ENCODE assay signal across 17 cellular contexts in the genomic region with DNA sequence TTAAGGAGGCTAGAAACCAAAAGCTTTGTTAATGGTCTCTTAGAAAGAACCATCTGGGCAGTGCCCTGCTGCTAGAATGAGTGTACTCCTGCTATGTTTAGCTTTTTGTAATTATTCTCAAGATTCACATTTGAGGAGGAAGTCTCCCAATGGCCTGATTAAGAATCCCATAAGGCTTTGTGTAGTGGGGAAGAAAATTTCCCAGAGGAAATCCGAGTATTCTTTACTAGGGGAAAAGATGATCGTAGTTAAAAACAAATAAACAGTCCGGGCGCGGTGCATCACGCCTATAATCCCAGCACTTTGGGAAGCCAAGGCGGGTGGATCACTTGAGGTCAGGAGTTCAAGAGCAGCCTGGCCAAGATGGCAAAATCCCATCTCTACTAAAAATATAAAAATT.
DNase-seq lines count a peak whose midpoint lies in the region; ATAC-seq, FAIRE-seq and TF ChIP-seq lines count a peak whose summit lies in the region.
"Had no signal": no experiment of that assay in that cellular context is flagged by ENCODE, and none has a peak within 500 bp of the region (broad histone marks: within the 10 kb centered on the region; RNA-seq: fewer than 3 reads in every experiment).

No MANE protein-coding gene starts in this region.

- FAIRE-seq in H54 (lab: Jason Lieb, UNC) = peak; percentile 6
- FAIRE-seq: GM12878, GM18507, HepG2 had no signal

- intact Hi-C loops in heart right ventricle (cut with DNase I) (no loop called here), cardiac septum (cut with DNase I) (no loop called here)

- ATAC-seq in heart right ventricle = peak in 5 of 8 donors; percentile 27 to 72 (median 66)
- ATAC-seq: GM12878, GM23338, HepG2 had no signal

- no peak overlapping the region for H3K4me3 ChIP-seq in heart right ventricle
- H3K4me3 ChIP-seq: BLaER1 treated with 17β-estradiol and CSF1 and Interleukin-3, amounts not matched to agents 10 nM and 100 nM; GM12878; GM23338 had no signal

- WGBS in heart right ventricle, 2 donors = 52 to 73% methylated on average over 7 of the region's 7 CpGs

- H3K36me3 ChIP-seq in heart right ventricle = peaks cover 0 to 42% (median 4%) of the 10 kb centered on the region in 9 donors

- no peaks in the 10 kb centered on the region for H3K27me3 ChIP-seq in heart right ventricle
- H3K27me3 ChIP-seq: BLaER1 treated with 17β-estradiol and CSF1 and Interleukin-3, amounts not matched to agents 10 nM and 100 nM had no signal

- H3K9me3 ChIP-seq in heart right ventricle = no peaks in the 10 kb centered on the region

- no peak for TF ChIP-seq POLR2A in H54 (IDR thresholded peaks at IDR 0.05; ENCODE audit: low read depth, low read length)

- H3K4me1 ChIP-seq in heart right ventricle = peaks cover 0 to 20% (median 6%) of the 10 kb centered on the region in 9 donors
- H3K4me1 ChIP-seq: BLaER1 treated with 17β-estradiol and CSF1 and Interleukin-3, amounts not matched to agents 10 nM and 100 nM had no signal

- peak overlapping the region in 5 of 10 donors; percentile 0 to 38 (median 18) for H3K27ac ChIP-seq in heart right ventricle
- H3K27ac ChIP-seq: BLaER1 treated with 17β-estradiol and CSF1 and Interleukin-3, amounts not matched to agents 10 nM and 100 nM had no signal

- TF ChIP-seq CTCF in heart right ventricle (IDR thresholded peaks at IDR 0.05) (no peak), GM10266 (IDR thresholded peaks at IDR 0.05; ENCODE audit: control insufficient read depth, insufficient read depth, low read depth, missing control alignments) (no peak)

- no peak for DNase-seq in heart right ventricle
- DNase-seq in cardiac septum (ENCODE audit: low spot score) = no peak
- DNase-seq in H54 (ENCODE audit: insufficient read length, low spot score) = no peak
- DNase-seq in dermis blood vessel endothelial cell = peak; percentile 71
- peak; percentile 3 for DNase-seq in glomerular endothelial cell (ENCODE audit: extremely low read depth, low read depth, low spot score)
- DNase-seq in GM10266 (ENCODE audit: extremely low spot score) = no peak
- DNase-seq in 8988T = no peak
- DNase-seq: ACHN; Calu3; CD4-positive, CD25-positive, alpha-beta regulatory T cell; DMS 273 treated with DMSO at 0.1 percent for 48 hours; H9 had no signal

Comparison
In these comparisons a context has a peak if more than half of its experiments do, and no peak if none do; other contexts are left out.
1. DNase-seq: peak in dermis blood vessel endothelial cell (single experiment) and glomerular endothelial cell (single experiment); none in heart right ventricle (0 of 2), cardiac septum (single experiment), H54 (single experiment), GM10266 (single experiment) and 8988T (single experiment).